In the genomic region with DNA sequence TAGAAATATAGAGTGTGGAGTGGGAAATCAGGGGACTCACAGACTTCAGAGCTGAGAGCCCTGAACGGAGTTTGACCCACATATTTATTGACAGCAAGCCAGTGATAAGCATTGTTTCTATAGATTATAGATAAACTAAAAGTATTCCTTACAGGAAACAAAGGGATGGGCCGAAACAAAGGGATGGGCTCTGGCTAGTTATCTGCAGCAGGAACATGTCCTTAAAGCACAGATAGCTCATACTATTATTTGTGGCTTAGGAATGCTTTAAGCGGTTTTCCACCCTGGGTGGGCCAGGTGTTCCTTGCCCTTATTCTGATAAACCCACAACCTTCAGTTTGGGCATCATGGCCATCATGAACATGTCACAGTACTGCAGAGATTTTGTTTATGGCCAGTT, we compare ENCODE assay signal across 7 cellular contexts. TPM values are rescaled to one million over a fixed set of nuclear protein-coding genes. Genes with fewer than 3 reads are reported as not detected.
"Had no signal": no experiment of that assay in that cellular context is flagged by ENCODE, and none has a peak within 500 bp of the region (broad histone marks: within the 10 kb centered on the region; RNA-seq: fewer than 3 reads in every experiment).

No MANE protein-coding gene starts in this region.

RNA-seq across cellular contexts. Expression of gene B4GALNT2, which starts 38.1 kb away (rescaled TPM):
- total RNA-seq: subcutaneous adipose tissue, temporal lobe, thoracic aorta, tibial nerve, urinary bladder, vagina had no signal
- polyA plus RNA-seq: urinary bladder had no signal

RNA-seq across cellular contexts. Expression of gene PHOSPHO1, which starts 59.9 kb away (rescaled TPM):
- total RNA-seq: subcutaneous adipose tissue, transverse colon, vagina had no signal
